In the genomic region with DNA sequence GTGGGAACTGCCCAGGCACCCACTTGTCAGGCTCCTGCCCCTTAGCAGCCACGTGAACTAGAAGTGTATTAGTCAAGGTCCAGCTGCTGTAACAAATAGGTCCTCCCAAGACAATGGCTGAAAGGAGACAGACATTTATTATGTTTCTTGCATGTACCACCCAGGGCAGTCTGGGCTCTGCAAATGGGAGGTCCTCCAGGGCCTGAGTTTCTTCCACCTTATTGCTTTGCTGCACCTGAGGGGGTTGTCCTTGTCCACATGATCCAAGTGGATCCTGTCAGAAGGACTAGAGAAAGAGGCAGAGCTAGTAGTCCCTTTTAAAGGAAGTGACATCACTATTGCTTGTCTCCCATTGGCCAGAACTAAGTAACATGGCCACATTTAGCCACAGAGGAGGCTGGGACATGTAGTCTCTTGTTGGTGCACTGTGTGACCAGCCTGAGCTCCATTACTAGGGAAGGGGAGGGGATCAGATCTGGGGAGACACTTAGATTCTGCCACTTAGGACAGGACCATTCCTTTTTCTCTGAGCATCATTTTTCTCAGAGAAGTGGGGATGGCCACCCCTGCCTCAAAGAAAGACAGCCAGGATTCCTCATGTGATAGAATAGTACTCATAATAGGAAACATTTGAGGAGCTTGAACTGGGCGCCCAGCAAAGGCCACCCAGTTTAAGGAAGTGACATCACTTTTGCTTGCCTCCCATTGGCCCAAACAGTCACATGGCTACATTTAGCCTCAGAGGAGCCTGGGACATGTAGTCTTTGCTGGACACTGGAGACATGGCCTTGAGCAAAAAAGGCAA, we compare ENCODE assay signal across 9 cellular contexts. TPM values are rescaled to one million over a fixed set of nuclear protein-coding genes. Genes with fewer than 3 reads are reported as not detected.
A peak's percentile ranks its signal among the peaks of the same experiment; 100 is the strongest.
DNase-seq lines count a peak whose midpoint lies in the region; ATAC-seq lines count a peak whose summit lies in the region.
"Had no signal": no experiment of that assay in that cellular context is flagged by ENCODE, and none has a peak within 500 bp of the region (broad histone marks: within the 10 kb centered on the region; RNA-seq: fewer than 3 reads in every experiment).

No MANE protein-coding gene starts in this region.

- no peak overlapping the region for H3K4me3 Mint-ChIP-seq in T-helper 2 cell treated with Interferon-gamma antibody and Interleukin-4, amounts not matched to agents 5 μg/mL and 100 μg/mL, for 36 hours

- ATAC-seq in stimulated activated naive CD8-positive, alpha-beta T cell treated with anti-CD3 and anti-CD28 coated beads, Interleukin-15, Interleukin-2, amounts not matched to agents 100 U/mL and 50 U/mL, for 24 hours, result peak; percentile 87

- H3K27ac Mint-ChIP-seq in T-helper 2 cell treated with Interferon-gamma antibody and Interleukin-4, amounts not matched to agents 5 μg/mL and 100 μg/mL, for 36 hours, result peak overlapping the region; percentile 65

- DNase-seq in NCI-H748 (lab: John Stamatoyannopoulos, UW; ENCODE audit: unreplicated experiment) (peak; percentile 16), NCI-H748 treated with DMSO at 0.1 percent for 48 hours (lab: John Stamatoyannopoulos, UW) (no peak), LHCN-M2 (ENCODE audit: low read depth) (peak; percentile 69), fibroblast of the conjunctiva (ENCODE audit: low read depth) (peak; percentile 29), D341Med (ENCODE audit: low spot score) (no peak), NCI-H2081 treated with DMSO at 0.1 percent for 48 hours (lab: John Stamatoyannopoulos, UW) (no peak)
- peak; percentile 30 for DNase-seq in T-helper 2 cell treated with Interferon-gamma antibody and Interleukin-4, amounts not matched to agents 5 μg/mL and 100 μg/mL, for 36 hours (ENCODE audit: low spot score)
- DNase-seq in stimulated activated naive CD8-positive, alpha-beta T cell treated with anti-CD3 and anti-CD28 coated beads, Interleukin-15, Interleukin-2, amounts not matched to agents 100 U/mL and 50 U/mL, for 24 hours, result peak; percentile 18

- peaks cover 6% of the 10 kb centered on the region for H3K9me3 Mint-ChIP-seq in T-helper 2 cell treated with Interferon-gamma antibody and Interleukin-4, amounts not matched to agents 5 μg/mL and 100 μg/mL, for 36 hours

- no peaks in the 10 kb centered on the region for H3K4me1 Mint-ChIP-seq in T-helper 2 cell treated with Interferon-gamma antibody and Interleukin-4, amounts not matched to agents 5 μg/mL and 100 μg/mL, for 36 hours (ENCODE audit: low read depth)

- H3K27me3 Mint-ChIP-seq in T-helper 2 cell treated with Interferon-gamma antibody and Interleukin-4, amounts not matched to agents 5 μg/mL and 100 μg/mL, for 36 hours (ENCODE audit: low read depth), result no peaks in the 10 kb centered on the region

- peaks cover 43% of the 10 kb centered on the region for H3K36me3 Mint-ChIP-seq in T-helper 2 cell treated with Interferon-gamma antibody and Interleukin-4, amounts not matched to agents 5 μg/mL and 100 μg/mL, for 36 hours (ENCODE audit: low read depth)

RNA-seq across cellular contexts. Expression of a gene that starts 15.1 kb away (rescaled TPM):
- 19.2 and 21.0 TPM in 2 replicates for total RNA-seq in LHCN-M2 (2014; rRNA removed)
- polyA plus RNA-seq in LHCN-M2 (2012), result 12.6 TPM

RNA-seq across cellular contexts. Expression of a gene that starts 15.2 kb away (rescaled TPM):
- total RNA-seq in LHCN-M2 (2014; rRNA removed), result 1.1 and 1.7 TPM in 2 replicates
- 0.73 TPM for polyA plus RNA-seq in LHCN-M2 (2012)

RNA-seq across cellular contexts. Expression of a gene that starts 17.1 kb away (rescaled TPM):
- 2.1 and 5.2 TPM in 2 replicates for total RNA-seq in LHCN-M2 (2014; rRNA removed)
- 11.7 TPM for polyA plus RNA-seq in LHCN-M2 (2012)
- total RNA-seq: mononuclear cell had no signal

RNA-seq across cellular contexts. Expression of a gene that starts 31.2 kb away (rescaled TPM):
- total RNA-seq in LHCN-M2 (2014; rRNA removed), result 28.8 and 30.2 TPM in 2 replicates
- 20.1 TPM for polyA plus RNA-seq in LHCN-M2 (2012)

RNA-seq across cellular contexts. Expression of a gene that starts 44.2 kb away (rescaled TPM):
- total RNA-seq in LHCN-M2 (2014; rRNA removed), result not detected in 2 replicates
- polyA plus RNA-seq in LHCN-M2 (2012), result 1.3 TPM
- total RNA-seq: mononuclear cell had no signal

Comparison
In these comparisons a context has a peak if more than half of its experiments do, and no peak if none do; other contexts are left out.
1. DNase-seq: peak in NCI-H748 (single experiment), LHCN-M2 (single experiment), T-helper 2 cell treated with Interferon-gamma antibody and Interleukin-4, amounts not matched to agents 5 μg/mL and 100 μg/mL, for 36 hours (single experiment), fibroblast of the conjunctiva (single experiment) and stimulated activated naive CD8-positive, alpha-beta T cell treated with anti-CD3 and anti-CD28 coated beads, Interleukin-15, Interleukin-2, amounts not matched to agents 100 U/mL and 50 U/mL, for 24 hours (single experiment); none in NCI-H748 treated with DMSO at 0.1 percent for 48 hours (single experiment), D341Med (single experiment) and NCI-H2081 treated with DMSO at 0.1 percent for 48 hours (single experiment).